ENCODE assay signal across 1 cellular context in genomic region chr2:100470898-100471514, GRCh38.
A peak's percentile ranks its signal among the peaks of the same experiment; 100 is the strongest.
TF ChIP-seq lines count a peak whose summit lies in the region.

No MANE protein-coding gene starts in this region.

TF ChIP-seq in WTC11, 78 proteins besides CTCF, POLR2A, EP300 and RAD21 (continued from another document):
- TF ChIP-seq STAT6 (CRISPR knock-in tag; conservative IDR thresholded peaks at IDR 0.05; ENCODE audit: low read depth) (no peak), ARID4B (CRISPR knock-in tag; IDR thresholded peaks at IDR 0.05; ENCODE audit: borderline replicate concordance) (peak; percentile 95), ZNF416 (CRISPR knock-in tag; IDR thresholded peaks at IDR 0.05) (no peak), MAX (CRISPR knock-in tag; IDR thresholded peaks at IDR 0.05) (peak; percentile 54; the same call in 1 of the 2 replicates), ZNF121 (CRISPR knock-in tag; IDR thresholded peaks at IDR 0.05) (no peak), USF1 (CRISPR knock-in tag; IDR thresholded peaks at IDR 0.05) (peak; percentile 56; the same call in 1 of the 2 replicates), ZNF219 (CRISPR knock-in tag; IDR thresholded peaks at IDR 0.05; ENCODE audit: borderline replicate concordance) (peak; percentile 68; the same call in 1 of the 2 replicates), NFE2L1 (CRISPR knock-in tag; IDR thresholded peaks at IDR 0.05) (peak; percentile 74; the same call in 1 of the 2 replicates), ZBTB43 (CRISPR knock-in tag; IDR thresholded peaks at IDR 0.05) (no peak), NR2C2 (CRISPR knock-in tag; IDR thresholded peaks at IDR 0.05) (no peak), SMAD4 (CRISPR knock-in tag; IDR thresholded peaks at IDR 0.05) (0 out of 2 replicates have a peak, but pooled peaks have one; percentile 28), ATF3 (CRISPR knock-in tag; conservative IDR thresholded peaks at IDR 0.05) (no peak), OVOL2 (CRISPR knock-in tag; IDR thresholded peaks at IDR 0.05; ENCODE audit: borderline replicate concordance) (no peak), FOXP1 (CRISPR knock-in tag; IDR thresholded peaks at IDR 0.05; ENCODE audit: borderline replicate concordance) (peak; percentile 69; the same call in 1 of the 2 replicates), TEAD4 (CRISPR knock-in tag; IDR thresholded peaks at IDR 0.05) (peak; percentile 84), E2F4 (CRISPR knock-in tag; IDR thresholded peaks at IDR 0.05; ENCODE audit: borderline replicate concordance, low read depth) (no peak), GABPB1 (CRISPR knock-in tag; IDR thresholded peaks at IDR 0.05) (0 out of 2 replicates have a peak, but pooled peaks have one; percentile 35), TCF7 (CRISPR knock-in tag; IDR thresholded peaks at IDR 0.05; ENCODE audit: low read depth) (no peak), ZNF532 (CRISPR knock-in tag; IDR thresholded peaks at IDR 0.05; ENCODE audit: borderline replicate concordance) (no peak)
TF ChIP-seq in WTC11: peak in this region for 18.
